ENCODE assay signal across 8 cellular contexts in genomic region chr5:138491669-138492551, GRCh38. TPM values are rescaled to one million over a fixed set of nuclear protein-coding genes. Genes with fewer than 3 reads are reported as not detected.
A peak's percentile ranks its signal among the peaks of the same experiment; 100 is the strongest.
DNase-seq lines count a peak whose midpoint lies in the region; ATAC-seq and TF ChIP-seq lines count a peak whose summit lies in the region.

No MANE protein-coding gene starts in this region.

- H3K4me3 ChIP-seq in HAP-1, result peak overlapping the region; percentile 48
- H3K4me3 ChIP-seq in MG63, result peak overlapping the region; percentile 45
- peak overlapping the region; percentile 77 for H3K4me3 ChIP-seq in adipocyte (ENCODE audit: low read length)
- peak overlapping the region; percentile 45 to 67 (median 60) for H3K4me3 ChIP-seq in heart right ventricle

- no peaks in the 10 kb centered on the region for H3K36me3 Mint-ChIP-seq in type B pancreatic cell

- WGBS in heart right ventricle, 2 donors, result 2 to 3% methylated on average over 67 to 93 of the region's 93 CpGs

- H3K9me3 Mint-ChIP-seq in type B pancreatic cell, result no peaks in the 10 kb centered on the region

- intact Hi-C loops in heart right ventricle (cut with DNase I) (loop anchor here in 4 of 10 donors (1.0 to 5.0 kb wide), 4 partner anchors 12 to 140 kb away; partner anchors contain the start of genes EGR1 (in 2 of the 4), ETF1 (in 1 of the 4) and KDM3B (in 1 of the 4)), posterior vena cava (cut with DNase I) (no loop called here)

- H3K4me3 Mint-ChIP-seq in type B pancreatic cell, result peak overlapping the region; percentile 94

- peak; percentile 96 to 98 (median 98) for ATAC-seq in heart right ventricle

- H3K9ac ChIP-seq in adipocyte (ENCODE audit: low read length), result peak overlapping the region; percentile 73

- H3K9me3 ChIP-seq in HAP-1 (no peaks in the 10 kb centered on the region), MG63 (no peaks in the 10 kb centered on the region), adipocyte (ENCODE audit: control insufficient read depth, low read length) (no peaks in the 10 kb centered on the region), heart right ventricle (no peaks in the 10 kb centered on the region)

- H3K27ac ChIP-seq in heart right ventricle, result peak overlapping the region in 8 of 10 donors; percentile 50 to 77 (median 70)

- H3K4me1 Mint-ChIP-seq in type B pancreatic cell (ENCODE audit: unreplicated experiment), result peaks cover 21% of the 10 kb centered on the region

- in situ Hi-C loops in HAP-1 (cut with MboI; ENCODE audit: low sequenced_read_pairs), result no loop called here

- no peaks in the 10 kb centered on the region for H3K36me3 ChIP-seq in HAP-1 (replicated peaks)
- H3K36me3 ChIP-seq in MG63, result no peaks in the 10 kb centered on the region
- H3K36me3 ChIP-seq in adipocyte (ENCODE audit: control insufficient read depth, insufficient read depth, low read length, severe bottlenecking), result no peaks in the 10 kb centered on the region
- no peaks in the 10 kb centered on the region for H3K36me3 ChIP-seq in heart right ventricle

- peak; percentile 93 for DNase-seq in ELR (ENCODE audit: low read depth)
- peak; percentile 82 to 91 for DNase-seq in HAP-1 (ENCODE audit: low spot score in 2 of 2)
- DNase-seq in MG63, result peak; percentile 96
- DNase-seq in SW 1271 (lab: John Stamatoyannopoulos, UW), result peak; percentile 38 to 79
- peak; percentile 97 for DNase-seq in adipocyte (ENCODE audit: low read depth)
- DNase-seq in heart right ventricle, result peak; percentile 91 to 93
- peak; percentile 97 for DNase-seq in posterior vena cava (ENCODE audit: low spot score)
- peak; percentile 81 for DNase-seq in type B pancreatic cell (ENCODE audit: extremely low spot score, unreplicated experiment)

- peaks cover 8% of the 10 kb centered on the region for H3K27me3 Mint-ChIP-seq in type B pancreatic cell

- no peak for TF ChIP-seq CTCF in heart right ventricle (IDR thresholded peaks at IDR 0.05)
- no peak for TF ChIP-seq CTCF in type B pancreatic cell (conservative IDR thresholded peaks at IDR 0.05)

- H3K4me1 ChIP-seq in HAP-1 (peaks cover 18% of the 10 kb centered on the region), adipocyte (ENCODE audit: control insufficient read depth, insufficient read depth, low read length) (peaks cover 13% of the 10 kb centered on the region), heart right ventricle (peaks cover 14 to 41% (median 31%) of the 10 kb centered on the region in 9 donors)

- peak overlapping the region; percentile 81 for H3K27ac Mint-ChIP-seq in type B pancreatic cell

- H3K27me3 ChIP-seq in HAP-1 (ENCODE audit: low read depth) (no peaks in the 10 kb centered on the region), MG63 (no peaks in the 10 kb centered on the region; the same call in 1 of the 2 replicates), adipocyte (replicated peaks; ENCODE audit: control insufficient read depth, insufficient read depth, low read length) (peaks cover 20% of the 10 kb centered on the region), heart right ventricle (peaks cover 0 to 28% (median 0%) of the 10 kb centered on the region in 7 donors)

RNA-seq across cellular contexts. Expression of gene EGR1, which starts 26.6 kb away (rescaled TPM):
- 1.2 TPM in 1 of 2 replicates, not detected in the other for total RNA-seq in MG63 (2014; rRNA removed; shearing (Covaris generic); ENCODE audit: low replicate concordance)
- total RNA-seq in heart right ventricle (100 to 1,000 TPM in 1 of 10 donors, 10 to 100 TPM in 8, 1 to 10 TPM in 1; 5.2 to 164 (median 40.8) TPM), posterior vena cava (100 to 1,000 TPM; 115 to 412 TPM), type B pancreatic cell (ENCODE audit: low replicate concordance) (64.4 and 283 TPM in 2 replicates)
- polyA plus RNA-seq in heart right ventricle, result 10 to 100 TPM; 10.8 to 14.5 TPM

RNA-seq across cellular contexts. Expression of gene ETF1, which starts 51.1 kb away (rescaled TPM):
- 222 and 276 TPM in 2 replicates for total RNA-seq in MG63 (2014; rRNA removed; shearing (Covaris generic); ENCODE audit: low replicate concordance)
- total RNA-seq in heart right ventricle (100 to 1,000 TPM in 1 of 10 donors, 10 to 100 TPM in 9; 73.5 to 113 (median 83.9) TPM), posterior vena cava (100 to 1,000 TPM in 1 of 2 donors, 10 to 100 TPM in 1; 97.2 to 118 TPM), type B pancreatic cell (ENCODE audit: low replicate concordance) (80.0 and 94.8 TPM in 2 replicates)
- polyA plus RNA-seq in heart right ventricle, result 10 to 100 TPM; 17.9 to 52.3 TPM

RNA-seq across cellular contexts. Expression of gene REEP2, which starts 53.1 kb away (rescaled TPM):
- total RNA-seq in MG63 (2014; rRNA removed; shearing (Covaris generic); ENCODE audit: low replicate concordance), result 1.4 and 1.8 TPM in 2 replicates
- total RNA-seq in heart right ventricle (10 to 100 TPM in 2 of 10 donors, 1 to 10 TPM in 8; 2.0 to 17.3 (median 8.0) TPM), posterior vena cava (10 to 100 TPM; 12.5 to 13.0 TPM), type B pancreatic cell (ENCODE audit: low replicate concordance) (7.8 and 31.0 TPM in 2 replicates)
- polyA plus RNA-seq in heart right ventricle, result 10 to 100 TPM in 1 of 2 donors, 1 to 10 TPM in 1; 2.3 to 10.8 TPM

Comparison
In these comparisons a context has a peak if more than half of its experiments do, and no peak if none do; other contexts are left out.
1. Peak in every context shown above with its lines: DNase-seq, ATAC-seq, H3K4me3 ChIP-seq and H3K27ac ChIP-seq.